In the genomic region with DNA sequence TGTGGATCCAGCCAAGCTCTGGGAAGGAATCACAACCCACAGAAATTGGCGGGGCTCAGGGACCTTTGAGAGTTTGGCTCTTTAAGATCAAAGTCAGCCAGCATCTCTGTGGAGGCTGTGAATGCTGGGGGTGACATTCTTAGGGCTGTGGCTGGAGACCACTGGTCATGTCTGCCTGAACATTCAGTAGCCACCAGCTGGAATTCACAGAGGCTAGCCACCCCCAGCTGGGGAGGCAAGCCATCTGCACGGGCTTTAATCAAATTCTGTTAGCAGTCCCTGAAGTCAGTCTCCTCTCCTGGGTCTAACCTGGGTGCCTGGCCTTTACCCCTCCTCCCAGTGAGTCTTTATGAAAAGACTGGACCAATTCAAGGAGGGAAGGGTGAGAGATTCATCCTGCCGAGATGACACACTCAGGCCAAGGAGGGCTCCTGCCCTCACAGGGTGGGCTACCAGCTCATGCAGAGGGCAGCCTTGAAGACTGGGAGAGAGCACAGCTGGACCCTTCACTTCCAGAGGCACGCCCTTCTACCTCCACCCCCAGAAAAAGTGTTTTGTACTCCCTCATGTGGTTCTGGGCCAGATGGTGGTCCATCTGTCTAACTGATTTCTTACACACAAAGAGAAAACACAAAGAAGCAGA, we compare ENCODE assay signal across 16 cellular contexts.
"Had no signal": no experiment of that assay in that cellular context is flagged by ENCODE, and none has a peak within 500 bp of the region (broad histone marks: within the 10 kb centered on the region; RNA-seq: fewer than 3 reads in every experiment).

No MANE protein-coding gene starts in this region.

- H3K9me3 ChIP-seq: left ventricle myocardium inferior, prostate gland, right lobe of liver, tibial artery, vagina had no signal

- H3K27ac Mint-ChIP-seq: activated T-helper 2 cell treated with anti-CD3 and anti-CD28 coated beads, Interferon-gamma antibody, Interleukin-2, Interleukin-4, amounts not matched to agents 10 μg/mL and 5 μg/mL and 100 μg/mL, durations not matched to agents 14 hours and 24 hours and 36 hours; dendritic cell treated with granulocyte-macrophage colony-stimulating factor and Interleukin-4, amounts not matched to agents 40 ng/mL and 50 ng/mL, for 4 days had no signal

- H3K4me3 ChIP-seq: left ventricle myocardium inferior, prostate gland, right lobe of liver, tibial artery, vagina had no signal

- DNase-seq: activated CD4-positive, alpha-beta T cell treated with anti-CD3 and anti-CD28 coated beads for 1 hour; activated CD4-positive, alpha-beta T cell treated with anti-CD3 and anti-CD28 coated beads, Interleukin-2, amount 50 U/mL, for 4 hours; activated naive CD4-positive, alpha-beta T cell treated with anti-CD3 and anti-CD28 coated beads, Interleukin-2, amount 50 U/mL, for 16 hours; activated T-cell treated with anti-CD3 and anti-CD28 coated beads for 4 hours; effector memory CD4-positive, alpha-beta T cell; foreskin keratinocyte; left ventricle myocardium inferior; nephron progenitor cell; right lobe of liver; stimulated activated CD4-positive, alpha-beta T cell treated with anti-CD3 and anti-CD28 coated beads, Interleukin-1b, Interleukin-23, amount 100 ng/mL, for 48 hours; tibial artery had no signal

- H3K4me1 ChIP-seq: left ventricle myocardium inferior, prostate gland, vagina had no signal

- H3K27me3 ChIP-seq: right lobe of liver, tibial artery, vagina had no signal

- H3K36me3 ChIP-seq: left ventricle myocardium inferior, prostate gland, right lobe of liver, tibial artery, vagina had no signal

- H3K4me1 Mint-ChIP-seq: central memory CD8-positive, alpha-beta T cell had no signal

- ATAC-seq: foreskin keratinocyte, right lobe of liver had no signal

- H3K4me3 Mint-ChIP-seq: central memory CD8-positive, alpha-beta T cell; dendritic cell treated with granulocyte-macrophage colony-stimulating factor and Interleukin-4, amounts not matched to agents 40 ng/mL and 50 ng/mL, for 4 days; nephron progenitor cell had no signal

- H3K9me3 Mint-ChIP-seq: activated T-helper 2 cell treated with anti-CD3 and anti-CD28 coated beads, Interferon-gamma antibody, Interleukin-2, Interleukin-4, amounts not matched to agents 10 μg/mL and 5 μg/mL and 100 μg/mL, durations not matched to agents 14 hours and 24 hours and 36 hours; central memory CD8-positive, alpha-beta T cell; dendritic cell treated with granulocyte-macrophage colony-stimulating factor and Interleukin-4, amounts not matched to agents 40 ng/mL and 50 ng/mL, for 4 days; nephron progenitor cell had no signal

- H3K27ac ChIP-seq: foreskin keratinocyte, left ventricle myocardium inferior, prostate gland, right lobe of liver, tibial artery, vagina had no signal
